ENCODE assay signal across 10 cellular contexts in genomic region chr15:65377105-65377975, GRCh38. TPM values are rescaled to one million over a fixed set of nuclear protein-coding genes. Genes with fewer than 3 reads are reported as not detected.
DNase-seq lines count a peak whose midpoint lies in the region; ATAC-seq and TF ChIP-seq lines count a peak whose summit lies in the region.
"Had no signal": no experiment of that assay in that cellular context is flagged by ENCODE, and none has a peak within 500 bp of the region (broad histone marks: within the 10 kb centered on the region; RNA-seq: fewer than 3 reads in every experiment).

No MANE protein-coding gene starts in this region.

- no peaks in the 10 kb centered on the region for H3K9me3 ChIP-seq in BE2C
- H3K9me3 ChIP-seq: neutrophil had no signal

- in situ Hi-C loops in brain microvascular endothelial cell (cut with HindIII; ENCODE audit: low pct_ligation_motif_present, low sequenced_read_pairs): no loop called here

- no peak overlapping the region for H3K27ac Mint-ChIP-seq in stimulated activated memory B cell treated with anti-CD40 and anti-IgM and Interleukin-4, amounts not matched to agents 10 μg/mL and 1 μg/mL and 100 μg/mL, for 72 hours

- no peaks in the 10 kb centered on the region for H3K27me3 ChIP-seq in BE2C
- H3K27me3 ChIP-seq in brain microvascular endothelial cell (replicated peaks): peaks cover 55% of the 10 kb centered on the region

- TF ChIP-seq CTCF in BE2C (IDR thresholded peaks at IDR 0.05; ENCODE audit: low read depth, low read length): no peak
- no peak for TF ChIP-seq CTCF in brain microvascular endothelial cell (IDR thresholded peaks at IDR 0.05; ENCODE audit: low read depth, low read length, missing control alignments)

- no peaks in the 10 kb centered on the region for H3K36me3 Mint-ChIP-seq in stimulated activated memory B cell treated with anti-CD40 and anti-IgM and Interleukin-4, amounts not matched to agents 10 μg/mL and 1 μg/mL and 100 μg/mL, for 72 hours

- peaks cover 19% of the 10 kb centered on the region for H3K4me1 ChIP-seq in BE2C

- H3K27me3 Mint-ChIP-seq in stimulated activated memory B cell treated with anti-CD40 and anti-IgM and Interleukin-4, amounts not matched to agents 10 μg/mL and 1 μg/mL and 100 μg/mL, for 72 hours: peaks cover 76% of the 10 kb centered on the region

- peak; percentile 55 for ATAC-seq in stimulated activated memory B cell treated with anti-CD40 and anti-IgM and Interleukin-4, amounts not matched to agents 10 μg/mL and 1 μg/mL and 100 μg/mL, for 72 hours
- no peak for ATAC-seq in HG02938 (IDR thresholded peaks at IDR 0.05; ENCODE audit: unreplicated experiment)

- H3K36me3 ChIP-seq in BE2C (peaks cover 16% of the 10 kb centered on the region), brain microvascular endothelial cell (replicated peaks) (no peaks in the 10 kb centered on the region)
- H3K36me3 ChIP-seq: neutrophil had no signal

- peak overlapping the region; percentile 82 for H3K4me3 ChIP-seq in BE2C (ENCODE audit: low read depth, low read length)
- H3K4me3 ChIP-seq in brain microvascular endothelial cell (ENCODE audit: low read depth, low read length): peak overlapping the region; percentile 49

- no peaks in the 10 kb centered on the region for H3K9me3 Mint-ChIP-seq in stimulated activated memory B cell treated with anti-CD40 and anti-IgM and Interleukin-4, amounts not matched to agents 10 μg/mL and 1 μg/mL and 100 μg/mL, for 72 hours

- peak; percentile 65 for DNase-seq in BE2C
- peak; percentile 75 for DNase-seq in HuH-7 (ENCODE audit: low spot score)
- no peak for DNase-seq in brain microvascular endothelial cell
- peak; percentile 78 for DNase-seq in islet precursor cell
- no peak for DNase-seq in DMS153 treated with DMSO at 0.1 percent for 48 hours (lab: John Stamatoyannopoulos, UW; ENCODE audit: unreplicated experiment)
- DNase-seq in MV-4-11 (lab: John Stamatoyannopoulos, UW): no peak

- no peak overlapping the region for H3K27ac ChIP-seq in brain microvascular endothelial cell
- H3K27ac ChIP-seq: HL-60, neutrophil had no signal

- H3K4me1 Mint-ChIP-seq in stimulated activated memory B cell treated with anti-CD40 and anti-IgM and Interleukin-4, amounts not matched to agents 10 μg/mL and 1 μg/mL and 100 μg/mL, for 72 hours: peaks cover 12% of the 10 kb centered on the region

- peak overlapping the region; percentile 73 for H3K4me3 Mint-ChIP-seq in stimulated activated memory B cell treated with anti-CD40 and anti-IgM and Interleukin-4, amounts not matched to agents 10 μg/mL and 1 μg/mL and 100 μg/mL, for 72 hours

RNA-seq across cellular contexts. Expression of gene IGDCC3, which starts 0.5 kb away (rescaled TPM):
- 92.6 TPM for polyA plus RNA-seq in BE2C (2012; ENCODE audit: insufficient read depth, insufficient read length, low read depth)

RNA-seq across cellular contexts. Expression of gene IGDCC4, which starts 45.4 kb away (rescaled TPM):
- 4.5 TPM for polyA plus RNA-seq in BE2C (2012; ENCODE audit: insufficient read depth, insufficient read length, low read depth)

Comparison
In these comparisons a context has a peak if more than half of its experiments do, and no peak if none do; other contexts are left out.
1. DNase-seq: peak in BE2C (single experiment), HuH-7 (single experiment) and islet precursor cell (single experiment); none in brain microvascular endothelial cell (single experiment), DMS153 treated with DMSO at 0.1 percent for 48 hours (single experiment) and MV-4-11 (single experiment).